In the genomic region with DNA sequence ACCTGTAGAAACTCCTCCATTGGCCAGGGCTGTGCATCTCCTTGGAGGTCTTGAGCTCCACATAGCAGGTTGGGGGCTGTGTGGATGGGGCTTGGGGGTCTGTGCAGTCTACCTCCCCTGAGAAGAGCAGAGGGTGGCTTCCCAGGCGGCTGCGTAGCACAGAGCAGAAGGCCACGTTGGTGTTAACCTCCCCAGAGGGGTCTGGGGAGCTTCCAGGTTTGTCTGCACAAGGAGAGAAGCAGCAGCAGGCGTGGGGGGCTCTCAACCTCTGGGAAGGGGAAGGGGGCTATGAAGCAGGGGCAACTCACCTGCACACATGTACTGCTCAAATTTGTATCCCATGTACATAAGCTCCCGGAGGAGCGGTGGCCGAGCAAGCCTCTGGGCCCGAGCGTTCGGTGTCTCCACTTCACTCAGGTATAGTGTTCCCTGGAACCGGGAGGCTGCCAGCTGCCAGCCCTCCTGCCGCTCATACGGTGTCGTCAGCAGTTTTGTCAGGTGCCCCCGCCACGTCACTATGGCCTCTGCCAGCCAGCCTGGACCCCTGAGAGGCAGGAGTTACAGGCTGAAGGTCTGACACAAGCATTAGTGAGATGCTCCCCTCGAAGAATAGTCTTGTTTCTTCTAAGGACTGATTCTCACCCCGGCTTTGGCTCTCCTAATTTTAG, we compare ENCODE assay signal across 8 cellular contexts. TPM values are rescaled to one million over a fixed set of nuclear protein-coding genes. Genes with fewer than 3 reads are reported as not detected.
DNase-seq lines count a peak whose midpoint lies in the region; ATAC-seq and TF ChIP-seq lines count a peak whose summit lies in the region.

No MANE protein-coding gene starts in this region.

- peak overlapping the region; percentile 85 to 94 for H3K4me3 ChIP-seq in Panc1 (ENCODE audit: low read depth in 2 of 2, low read length in 2 of 2)
- H3K4me3 ChIP-seq in endodermal cell (ENCODE audit: low read length), result peak overlapping the region; percentile 95
- H3K4me3 ChIP-seq in prostate gland, result peak overlapping the region; percentile 64 to 75

- H3K27ac ChIP-seq in Panc1 (ENCODE audit: low read length) (peak overlapping the region; percentile 94), endodermal cell (ENCODE audit: low read depth, low read length) (no peak overlapping the region), prostate gland (peak overlapping the region; percentile 98 to 99)

- peaks cover 12% of the 10 kb centered on the region; the same call in 1 of the 2 replicates for H3K4me1 ChIP-seq in Panc1 (ENCODE audit: control insufficient read depth, insufficient read depth, low read length)
- H3K4me1 ChIP-seq in endodermal cell (ENCODE audit: control insufficient read depth, insufficient read depth, low read length), result peaks cover 8% of the 10 kb centered on the region
- H3K4me1 ChIP-seq in prostate gland (replicated peaks), result peaks cover 10% of the 10 kb centered on the region

- H3K9me3 ChIP-seq in Panc1 (ENCODE audit: control insufficient read depth, insufficient read depth, low read depth, low read length), result no peaks in the 10 kb centered on the region
- H3K9me3 ChIP-seq in endodermal cell (ENCODE audit: control insufficient read depth, low read length), result peaks cover 7% of the 10 kb centered on the region
- H3K9me3 ChIP-seq in prostate gland, result no peaks in the 10 kb centered on the region

- POLR2A ChIA-PET in Panc1 (lab: Charles Lee), result interaction anchor here (0.5 to 0.6 kb wide), 2 partner anchors 1202 to 1342 kb away, joined by 10 to 19 read pairs; no protein-coding TSS in a partner anchor

- no peak for TF ChIP-seq CTCF in Panc1 (IDR thresholded peaks at IDR 0.05)
- no peak for TF ChIP-seq CTCF in endodermal cell (conservative IDR thresholded peaks at IDR 0.05)
- TF ChIP-seq CTCF in prostate gland (IDR thresholded peaks at IDR 0.05), result no peak

- intact Hi-C loops in Panc1 (cut with micrococcal nuclease; ENCODE audit: unreplicated experiment) (no loop called here), prostate gland (cut with DNase I) (no loop called here)

- H3K9me3 Mint-ChIP-seq in endodermal cell, result peaks cover 16% of the 10 kb centered on the region

- WGBS in endodermal cell (ENCODE audit: insufficient coverage in 1 of 2, insufficient read length in 1 of 2), 2 experiments, result 93 to 98% methylated on average over 10 to 18 of the region's 18 CpGs
- 72% methylated on average over 18 of the region's 18 CpGs for WGBS in prostate gland

- in situ Hi-C loops in Panc1 (cut with HindIII; ENCODE audit: low pct_unique_long_range_greater_than_20kb, low sequenced_read_pairs), result no loop called here

- DNase-seq in NCI-H526 (lab: John Stamatoyannopoulos, UW) (peak; percentile 18 to 39), NCI-H526 treated with DMSO at 0.1 percent for 48 hours (lab: John Stamatoyannopoulos, UW) (no peak), Panc1 (ENCODE audit: low read depth, low spot score) (no peak), endodermal cell (no peak), prostate gland (ENCODE audit: low spot score) (no peak), AML-193 (lab: John Stamatoyannopoulos, UW) (no peak)

- CTCF ChIA-PET in Panc1 (lab: Charles Lee), result interaction anchor here (0.8 kb wide), 1 partner anchor 73 kb away, joined by 3 read pairs; no protein-coding TSS in a partner anchor

- H3K4me3 Mint-ChIP-seq in endodermal cell, result peak overlapping the region; percentile 94

- BruUV-seq in Panc1 (replicated peaks; lab: Mats Ljungman, UMichigan), result no TSS peak

- ATAC-seq in Panc1 (peak; percentile 15), HG03432 (IDR thresholded peaks at IDR 0.05; ENCODE audit: unreplicated experiment) (no peak), HG03039 (IDR thresholded peaks at IDR 0.05; ENCODE audit: unreplicated experiment) (no peak)

- no peaks in the 10 kb centered on the region for H3K27me3 Mint-ChIP-seq in endodermal cell (ENCODE audit: insufficient read depth)

- peaks cover 66% of the 10 kb centered on the region for H3K36me3 Mint-ChIP-seq in endodermal cell (ENCODE audit: low read depth)

- H3K27me3 ChIP-seq in Panc1 (ENCODE audit: control insufficient read depth, insufficient read depth, low read length) (no peaks in the 10 kb centered on the region), endodermal cell (ENCODE audit: control insufficient read depth, insufficient read depth, low read length, poor library complexity, severe bottlenecking) (no peaks in the 10 kb centered on the region), prostate gland (replicated peaks; ENCODE audit: insufficient read depth) (no peaks in the 10 kb centered on the region)

- peak overlapping the region; percentile 91 for H3K9ac ChIP-seq in endodermal cell (ENCODE audit: extremely low read depth, low read length, poor library complexity, severe bottlenecking)

- H3K36me3 ChIP-seq in Panc1 (ENCODE audit: control insufficient read depth, insufficient read depth, low read length) (peaks cover 5% of the 10 kb centered on the region; the same call in 1 of the 2 replicates), endodermal cell (ENCODE audit: control insufficient read depth, insufficient read depth, low read length) (peaks cover 23% of the 10 kb centered on the region), prostate gland (peaks cover 7 to 12% of the 10 kb centered on the region in 2 donors)

- TF ChIP-seq POLR2A in prostate gland (IDR thresholded peaks at IDR 0.05), result no peak

- H3K27ac Mint-ChIP-seq in endodermal cell, result peak overlapping the region; percentile 30

- peaks cover 9% of the 10 kb centered on the region for H3K4me1 Mint-ChIP-seq in endodermal cell

RNA-seq across cellular contexts. Expression of a gene that starts 1.2 kb away (rescaled TPM):
- total RNA-seq in Panc1 (2021; ENCODE audit: unreplicated experiment) (38.1 TPM), endodermal cell (10 to 100 TPM; 19.2 to 22.3 TPM), prostate gland (10 to 100 TPM; 21.9 to 36.0 TPM)
- 37.2 TPM for polyA plus RNA-seq in Panc1 (2012; ENCODE audit: insufficient read length)
- polyA plus RNA-seq in endodermal cell (2013, experiment 1 of 2), result 17.5 TPM
- 15.3 TPM for polyA plus RNA-seq in endodermal cell (2013, experiment 2 of 2)

RNA-seq across cellular contexts. Expression of a gene that starts 11.1 kb away (rescaled TPM):
- total RNA-seq in Panc1 (2021; ENCODE audit: unreplicated experiment) (8.1 TPM), endodermal cell (1 to 10 TPM; 4.5 to 6.2 TPM), prostate gland (100 to 1,000 TPM in 1 of 2 donors, 10 to 100 TPM in 1; 32.8 to 196 TPM)
- polyA plus RNA-seq in Panc1 (2012; ENCODE audit: insufficient read length), result 4.7 TPM
- 6.0 TPM for polyA plus RNA-seq in endodermal cell (2013, experiment 1 of 2)
- 3.9 TPM for polyA plus RNA-seq in endodermal cell (2013, experiment 2 of 2)

RNA-seq across cellular contexts. Expression of a gene that starts 11.8 kb away (rescaled TPM):
- total RNA-seq in Panc1 (2021; ENCODE audit: unreplicated experiment) (121 TPM), endodermal cell (100 to 1,000 TPM in 1 of 2 donors, 10 to 100 TPM in 1; 95.8 to 103 TPM), prostate gland (10 to 100 TPM; 34.8 to 66.2 TPM)
- 86.3 TPM for polyA plus RNA-seq in Panc1 (2012; ENCODE audit: insufficient read length)
- 54.5 TPM for polyA plus RNA-seq in endodermal cell (2013, experiment 1 of 2)
- polyA plus RNA-seq in endodermal cell (2013, experiment 2 of 2), result 45.0 TPM

RNA-seq across cellular contexts. Expression of a gene that starts 12.0 kb away (rescaled TPM):
- total RNA-seq in Panc1 (2021; ENCODE audit: unreplicated experiment) (94.9 TPM), endodermal cell (100 to 1,000 TPM in 1 of 2 donors, 10 to 100 TPM in 1; 90.3 to 132 TPM), prostate gland (10 to 100 TPM; 88.9 to 94.0 TPM)
- polyA plus RNA-seq in Panc1 (2012; ENCODE audit: insufficient read length), result 137 TPM
- 105 TPM for polyA plus RNA-seq in endodermal cell (2013, experiment 1 of 2)
- polyA plus RNA-seq in endodermal cell (2013, experiment 2 of 2), result 103 TPM

RNA-seq across cellular contexts. Expression of a gene that starts 24.8 kb away (rescaled TPM):
- total RNA-seq in Panc1 (2021; ENCODE audit: unreplicated experiment) (5.6 TPM), endodermal cell (under 1 TPM; 0.51 to 0.66 TPM), prostate gland (10 to 100 TPM; 32.1 to 48.6 TPM)
- polyA plus RNA-seq in Panc1 (2012; ENCODE audit: insufficient read length), result 2.7 TPM
- 0.57 TPM for polyA plus RNA-seq in endodermal cell (2013, experiment 1 of 2)
- polyA plus RNA-seq in endodermal cell (2013, experiment 2 of 2), result 1.3 TPM

Comparison
In these comparisons a context has a peak if more than half of its experiments do, and no peak if none do; other contexts are left out.
1. DNase-seq: peak in NCI-H526 (2 of 2); none in NCI-H526 treated with DMSO at 0.1 percent for 48 hours (single experiment), Panc1 (single experiment), endodermal cell (single experiment), prostate gland (single experiment) and AML-193 (0 of 2).
2. Peak in every context shown above with its lines, with median percentiles within 50 percentile points of each other: H3K4me3 ChIP-seq.